In the genomic region with DNA sequence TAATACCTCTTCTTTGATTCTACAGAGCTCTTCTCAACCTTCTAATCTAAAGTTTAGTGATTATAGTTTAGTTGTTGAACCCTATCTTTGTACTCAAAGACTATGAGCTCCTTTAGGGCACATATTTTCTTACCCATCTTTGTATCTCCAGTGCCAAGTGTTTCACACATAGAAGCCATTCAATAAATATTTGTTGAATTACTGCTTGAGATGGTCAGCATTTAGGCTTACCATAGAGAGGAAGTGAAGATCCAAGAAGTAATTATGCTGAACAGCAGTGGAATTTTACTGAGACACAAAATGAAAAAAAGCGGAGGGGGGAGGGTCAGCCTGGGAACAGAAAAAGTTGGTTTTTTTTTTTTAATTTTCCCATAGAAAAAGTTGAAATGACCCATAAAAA, we compare ENCODE assay signal across 14 cellular contexts. TPM values are rescaled to one million over a fixed set of nuclear protein-coding genes. Genes with fewer than 3 reads are reported as not detected.
A peak's percentile ranks its signal among the peaks of the same experiment; 100 is the strongest.
DNase-seq lines count a peak whose midpoint lies in the region; ATAC-seq, FAIRE-seq and TF ChIP-seq lines count a peak whose summit lies in the region.
"Had no signal": no experiment of that assay in that cellular context is flagged by ENCODE, and none has a peak within 500 bp of the region (broad histone marks: within the 10 kb centered on the region; RNA-seq: fewer than 3 reads in every experiment).

No MANE protein-coding gene starts in this region.

- H3K4me1 Mint-ChIP-seq in HFFc6 (ENCODE audit: low read depth) (peaks cover 35% of the 10 kb centered on the region), osteocyte (ENCODE audit: unreplicated experiment) (peaks cover 30% of the 10 kb centered on the region)
- no peaks in the 10 kb centered on the region for H3K4me1 Mint-ChIP-seq in activated naive CD4-positive, alpha-beta T cell treated with anti-CD3 and anti-CD28 coated beads for 36 hours (ENCODE audit: low read depth)

- intact Hi-C loops in GM12878 (cut with micrococcal nuclease; ENCODE audit: unreplicated experiment) = no loop called here
- intact Hi-C loops in activated naive CD4-positive, alpha-beta T cell treated with anti-CD3 and anti-CD28 coated beads for 36 hours (cut with micrococcal nuclease) = no loop called here

- no peak for TF ChIP-seq RAD21 in GM12878 (IDR thresholded peaks at IDR 0.05; ENCODE audit: insufficient read depth, low read depth, low read length)

- H3K27ac ChIP-seq in GM12878 (ENCODE audit: control insufficient read depth, insufficient read depth) = no peak overlapping the region

- SMC1A ChIA-PET in GM12878 (lab: Charles Lee; ENCODE audit: uncharacterized antibody, unreplicated experiment) = interaction anchor here (1.0 to 1.9 kb wide), 6 partner anchors 11 to 70 kb away, joined by 3 to 5 read pairs (median 3); no protein-coding TSS in a partner anchor

- TF ChIP-seq CTCF in HFFc6 (IDR thresholded peaks at IDR 0.05) = no peak
- no peak for TF ChIP-seq CTCF in GM12878 (IDR thresholded peaks at IDR 0.05 in 2 of 3, conservative IDR thresholded peaks at IDR 0.05 in 1 of 3; ENCODE audit: control insufficient read depth in 2 of 3, extremely low read depth in 1 of 3, insufficient read depth in 1 of 3, low read depth in 3 of 3, low read length in 3 of 3)
- no peak for TF ChIP-seq CTCF in osteocyte (IDR thresholded peaks at IDR 0.05)

- no peak for TF ChIP-seq EP300 in GM12878 (IDR thresholded peaks at IDR 0.05; ENCODE audit: borderline replicate concordance in 1 of 2, control insufficient read depth in 1 of 2, low read depth in 2 of 2, low read length in 2 of 2)

- H3K4me1 ChIP-seq in GM12878 (ENCODE audit: control insufficient read depth, insufficient read depth, low read length) = peaks cover 17% of the 10 kb centered on the region
- H3K4me1 ChIP-seq: HAP-1 had no signal

- no peaks in the 10 kb centered on the region; the same call in 2 of the 3 replicates for H3K9me3 ChIP-seq in GM12878 (replicated peaks; ENCODE audit: control insufficient read depth, insufficient read depth, low read length)
- H3K9me3 ChIP-seq: BLaER1 treated with 17β-estradiol and CSF1 and Interleukin-3, amounts not matched to agents 10 nM and 100 nM; HAP-1 had no signal

- no peak overlapping the region for H3K4me3 ChIP-seq in GM12878
- H3K4me3 ChIP-seq: BLaER1 treated with 17β-estradiol and CSF1 and Interleukin-3, amounts not matched to agents 10 nM and 100 nM; HAP-1; K562 had no signal

- RAD21 ChIA-PET in GM12878 (lab: Charles Lee; ENCODE audit: unreplicated experiment) = interaction anchor here (0.7 to 1.6 kb wide), 4 partner anchors 9 to 43 kb away, joined by 3 to 7 read pairs (median 3); no protein-coding TSS in a partner anchor

- H3K79me2 ChIP-seq in GM12878 (ENCODE audit: control insufficient read depth, insufficient read depth, low read length) = peaks cover 52% of the 10 kb centered on the region

- H3K27me3 ChIP-seq in GM12878 (replicated peaks in 1 of 2; ENCODE audit: control insufficient read depth in 2 of 2, insufficient read depth in 2 of 2, low read length in 1 of 2) = no peaks in the 10 kb centered on the region
- H3K27me3 ChIP-seq: BLaER1 treated with 17β-estradiol and CSF1 and Interleukin-3, amounts not matched to agents 10 nM and 100 nM had no signal

- FAIRE-seq in GM12878 (lab: Jason Lieb, UNC) = no peak
- FAIRE-seq: H1, K562 had no signal

- H2AFZ ChIP-seq in GM12878 (ENCODE audit: control insufficient read depth, low read depth, low read length) = no peak overlapping the region

- POLR2A ChIA-PET in GM12878 (lab: Charles Lee) = interaction anchor here (0.6 to 0.9 kb wide), 3 partner anchors 9 to 260 kb away, joined by 3 to 4 read pairs (median 3); no protein-coding TSS in a partner anchor

- DNase-seq in EL = peak; percentile 13
- DNase-seq in HFFc6 = no peak
- DNase-seq in GM12878 (ENCODE audit: low read depth, low spot score) = no peak
- DNase-seq in osteocyte (ENCODE audit: extremely low spot score, unreplicated experiment) = no peak
- no peak for DNase-seq in activated naive CD4-positive, alpha-beta T cell treated with anti-CD3 and anti-CD28 coated beads for 36 hours
- DNase-seq: 8988T; CD4-positive, CD25-positive, alpha-beta regulatory T cell; DMS53 had no signal

- H3K9me3 Mint-ChIP-seq in HFFc6 = no peaks in the 10 kb centered on the region
- H3K9me3 Mint-ChIP-seq in osteocyte (ENCODE audit: unreplicated experiment) = no peaks in the 10 kb centered on the region
- no peaks in the 10 kb centered on the region for H3K9me3 Mint-ChIP-seq in activated naive CD4-positive, alpha-beta T cell treated with anti-CD3 and anti-CD28 coated beads for 36 hours
- H3K9me3 Mint-ChIP-seq: CD4-positive, CD25-positive, alpha-beta regulatory T cell had no signal

- BruUV-seq in GM12878 (replicated peaks; lab: Mats Ljungman, UMichigan) = no TSS peak

- H3K27me3 Mint-ChIP-seq in HFFc6 (ENCODE audit: insufficient read depth) (peaks cover 5% of the 10 kb centered on the region), osteocyte (ENCODE audit: unreplicated experiment) (no peaks in the 10 kb centered on the region)
- H3K27me3 Mint-ChIP-seq in activated naive CD4-positive, alpha-beta T cell treated with anti-CD3 and anti-CD28 coated beads for 36 hours (ENCODE audit: low read depth) = no peaks in the 10 kb centered on the region
- H3K27me3 Mint-ChIP-seq: CD4-positive, CD25-positive, alpha-beta regulatory T cell had no signal

- H3K4me3 Mint-ChIP-seq in HFFc6 (no peak overlapping the region), osteocyte (ENCODE audit: unreplicated experiment) (no peak overlapping the region)
- no peak overlapping the region for H3K4me3 Mint-ChIP-seq in activated naive CD4-positive, alpha-beta T cell treated with anti-CD3 and anti-CD28 coated beads for 36 hours
- H3K4me3 Mint-ChIP-seq: CD4-positive, CD25-positive, alpha-beta regulatory T cell had no signal

- CTCF ChIA-PET in GM12878 (lab: Yijun Ruan, JAX) = interaction anchor here (0.7 to 3.4 kb wide), 6 partner anchors 9 to 60 kb away, joined by 3 to 13 read pairs (median 4); no protein-coding TSS in a partner anchor
- CTCF ChIA-PET in activated naive CD4-positive, alpha-beta T cell treated with anti-CD3 and anti-CD28 coated beads for 36 hours (lab: Charles Lee) = no interaction called here

- TF ChIP-seq POLR2A in GM12878 (IDR thresholded peaks at IDR 0.05; ENCODE audit: low read depth, low read length) = no peak

- 100% methylated on average over 1 of the region's 1 CpG for WGBS in GM12878 (ENCODE audit: insufficient coverage, insufficient replicate concordance, low lambda C conversion rate, missing lambda C conversion rate)

- peak overlapping the region; percentile 1; the same call in 1 of the 2 replicates for H3K27ac Mint-ChIP-seq in HFFc6
- H3K27ac Mint-ChIP-seq in osteocyte (ENCODE audit: unreplicated experiment) = peak overlapping the region; percentile 58
- no peak overlapping the region for H3K27ac Mint-ChIP-seq in activated naive CD4-positive, alpha-beta T cell treated with anti-CD3 and anti-CD28 coated beads for 36 hours
- H3K27ac Mint-ChIP-seq: CD4-positive, CD25-positive, alpha-beta regulatory T cell had no signal

- H3K36me3 ChIP-seq in GM12878 (ENCODE audit: control insufficient read depth in 2 of 2, insufficient read depth in 2 of 2, low read length in 1 of 2) = 0 out of 4 replicates have a peak, but pooled peaks cover 0 to 3% of the 10 kb centered on the region in 2 experiments
- H3K36me3 ChIP-seq: HAP-1 had no signal

- no peaks in the 10 kb centered on the region for H4K20me1 ChIP-seq in GM12878 (ENCODE audit: control insufficient read depth, insufficient read depth)

- ATAC-seq in GM12878 (no peak), HG03457 (IDR thresholded peaks at IDR 0.05; ENCODE audit: unreplicated experiment) (no peak), HG02623 (IDR thresholded peaks at IDR 0.05; ENCODE audit: unreplicated experiment) (no peak)
- ATAC-seq: K562 had no signal

- in situ Hi-C loops in GM12878 (cut with MboI) = no loop called here

- H3K9ac ChIP-seq in GM12878 (ENCODE audit: control insufficient read depth, insufficient read depth, low read length) = no peak overlapping the region
- H3K9ac ChIP-seq: BLaER1 treated with 17β-estradiol and CSF1 and Interleukin-3, amounts not matched to agents 10 nM and 100 nM had no signal

- H3K36me3 Mint-ChIP-seq in HFFc6 (ENCODE audit: low read depth) (no peaks in the 10 kb centered on the region), osteocyte (ENCODE audit: unreplicated experiment) (peaks cover 1% of the 10 kb centered on the region)
- H3K36me3 Mint-ChIP-seq in activated naive CD4-positive, alpha-beta T cell treated with anti-CD3 and anti-CD28 coated beads for 36 hours (ENCODE audit: low read depth) = no peaks in the 10 kb centered on the region
- H3K36me3 Mint-ChIP-seq: CD4-positive, CD25-positive, alpha-beta regulatory T cell had no signal

- H3K4me2 ChIP-seq in GM12878 (ENCODE audit: control insufficient read depth, insufficient read depth) = no peak overlapping the region

TF ChIP-seq in GM12878, 131 proteins besides CTCF, POLR2A, EP300 and RAD21:
- TF ChIP-seq SPI1 (IDR thresholded peaks at IDR 0.05; ENCODE audit: borderline replicate concordance, insufficient read depth, low read depth, low read length) = peak; percentile 11; the same call in 1 of the 2 replicates
- TF ChIP-seq MEF2B (IDR thresholded peaks at IDR 0.05; ENCODE audit: partially characterized antibody, poor library complexity, severe bottlenecking) = no peak

RNA-seq across cellular contexts. Expression of gene PIK3R3, which starts 21.9 kb away (rescaled TPM):
- total RNA-seq in HFFc6 (2021; fragmentation: NEBNext Ultra II Directional; extraction: Animal tissue kit (Norgen Biotek cat#: 25700)) = 1 to 10 TPM; 5.4 to 8.9 (median 6.0) TPM
- 13.1 and 13.7 TPM in 2 replicates for total RNA-seq in GM12878 (2013; cell fraction: nucleolus; rRNA removed)
- total RNA-seq in GM12878 (2014; rRNA removed) (17.5 and 18.8 TPM in 2 replicates), GM12878 (2014; rRNA removed; fragmentation: Illumina TruSeq; extraction: Trizol) (20.7 and 21.6 TPM in 2 replicates), GM12878 (2021) (24.6 and 27.0 TPM in 2 replicates), osteocyte (33.2 and 33.9 TPM in 2 replicates)
- 4.1 TPM for polyA plus RNA-seq in GM12878 (2011; ENCODE audit: low read depth)
- polyA plus RNA-seq in GM12878 (2011; rRNA removed) (18.2 and 28.3 TPM in 2 replicates), GM12878 (2014; fragmentation: Illumina TruSeq; extraction: Trizol) (21.4 and 29.7 TPM in 2 replicates), GM12878 (2014; fragmentation: Nextera tagmentation; extraction: Ambion mirVana) (1 to 10 TPM; 4.8 to 7.4 TPM), GM12878 (2014; rRNA removed) (15.2 and 15.3 TPM in 2 replicates), GM12878 (2016; fragmentation: Nextera tagmentation; extraction: Ambion mirVana) (10 to 100 TPM; 22.5 to 24.7 TPM)
- polyA plus RNA-seq in GM12878 (2011; cell fraction: cytosol; rRNA removed) = 11.8 and 12.6 TPM in 2 replicates
- 9.0 and 11.0 TPM in 2 replicates for polyA plus RNA-seq in GM12878 (2011; cell fraction: nucleus; rRNA removed)
- polyA plus RNA-seq in GM12878 (2012) = 5.6 and 5.7 TPM in 2 replicates
- 23.2 and 31.1 TPM in 2 replicates for polyA minus RNA-seq in GM12878 (2011; rRNA and poly(A)+ RNA removed)
- 9.0 and 12.0 TPM in 2 replicates for polyA minus RNA-seq in GM12878 (2011; cell fraction: cytosol; rRNA and poly(A)+ RNA removed)
- 7.3 and 12.7 TPM in 2 replicates for polyA minus RNA-seq in GM12878 (2011; cell fraction: nucleus; rRNA and poly(A)+ RNA removed)
- under 1 TPM; 0.45 to 0.49 TPM for total RNA-seq in activated naive CD4-positive, alpha-beta T cell treated with anti-CD3 and anti-CD28 coated beads for 36 hours

Comparison
In these comparisons a context has a peak if more than half of its experiments do, and no peak if none do; other contexts are left out.
1. RNA of gene PIK3R3, which starts 21.9 kb away (total RNA-seq): 33.2 to 33.9 TPM in osteocyte, 13.1 to 27.0 TPM in GM12878 and 5.4 to 8.9 TPM in HFFc6; 0.45 to 0.49 TPM in activated naive CD4-positive, alpha-beta T cell treated with anti-CD3 and anti-CD28 coated beads for 36 hours; every median in the first group is over 4 times any median in the second.